ENCODE assay signal across 8 cellular contexts in genomic region chr5:119414124-119414734, GRCh38.
DNase-seq lines count a peak whose midpoint lies in the region; ATAC-seq and TF ChIP-seq lines count a peak whose summit lies in the region.
"Not testable (repeated sequence)": the region's sequence is repeated elsewhere in the genome, so short reads cannot be mapped to it uniquely, and the experiment has no call there.

No MANE protein-coding gene starts in this region.

- peak overlapping the region; percentile 81 for H3K27ac ChIP-seq in neutrophil

- not testable (repeated sequence) for TF ChIP-seq POLR2A in NB4 (IDR thresholded peaks at IDR 0.05; ENCODE audit: extremely low read depth, insufficient read length)

- not testable (repeated sequence) for H3K36me3 ChIP-seq in neutrophil

- not testable (repeated sequence) for H3K27me3 ChIP-seq in neutrophil

- not testable (repeated sequence) for H3K4me3 ChIP-seq in NB4 (ENCODE audit: low read depth, low read length)
- H3K4me3 ChIP-seq in neutrophil (ENCODE audit: low read depth in 1 of 2, low read length in 1 of 2) = peak overlapping the region in 1 of 2 experiments; percentile 22

- peak; percentile 35 for ATAC-seq in GM18498 (IDR thresholded peaks at IDR 0.05; ENCODE audit: unreplicated experiment)
- peak; percentile 38 for ATAC-seq in GM19395 (IDR thresholded peaks at IDR 0.05; ENCODE audit: unreplicated experiment)
- ATAC-seq in HG03432 (IDR thresholded peaks at IDR 0.05; ENCODE audit: unreplicated experiment) = peak; percentile 27

- not testable (repeated sequence) for H3K9me3 ChIP-seq in neutrophil

- H3K9me3 Mint-ChIP-seq in activated naive CD4-positive, alpha-beta T cell treated with anti-CD3 and anti-CD28 coated beads, Interleukin-2, amount 50 U/mL, for 24 hours = not testable (repeated sequence)

- peak overlapping the region; percentile 15 for H3K27ac Mint-ChIP-seq in activated naive CD4-positive, alpha-beta T cell treated with anti-CD3 and anti-CD28 coated beads, Interleukin-2, amount 50 U/mL, for 24 hours

- H3K4me1 Mint-ChIP-seq in activated naive CD4-positive, alpha-beta T cell treated with anti-CD3 and anti-CD28 coated beads, Interleukin-2, amount 50 U/mL, for 24 hours = peaks cover 48% of the 10 kb centered on the region

- TF ChIP-seq CTCF in NB4 (IDR thresholded peaks at IDR 0.05; ENCODE audit: low read depth, low read length); neutrophil (IDR thresholded peaks at IDR 0.05): not testable (repeated sequence)

- H3K4me1 ChIP-seq in neutrophil (ENCODE audit: control insufficient read depth in 1 of 2, insufficient read depth in 1 of 2, low read depth in 1 of 2, low read length in 1 of 2) = peaks cover 14 to 30% of the 10 kb centered on the region in 2 experiments

- DNase-seq in AML-193 (lab: John Stamatoyannopoulos, UW) = peak; percentile 67 to 68
- DNase-seq in NB4 (ENCODE audit: low read depth) = peak; percentile 75
- DNase-seq in SIG-M5 treated with dmso at 0.1 percent for 504 hours (lab: John Stamatoyannopoulos, UW; ENCODE audit: unreplicated experiment) = peak; percentile 89

- not testable (repeated sequence) for H3K27me3 Mint-ChIP-seq in activated naive CD4-positive, alpha-beta T cell treated with anti-CD3 and anti-CD28 coated beads, Interleukin-2, amount 50 U/mL, for 24 hours

- H3K36me3 Mint-ChIP-seq in activated naive CD4-positive, alpha-beta T cell treated with anti-CD3 and anti-CD28 coated beads, Interleukin-2, amount 50 U/mL, for 24 hours = not testable (repeated sequence)

- not testable (repeated sequence) for H3K4me3 Mint-ChIP-seq in activated naive CD4-positive, alpha-beta T cell treated with anti-CD3 and anti-CD28 coated beads, Interleukin-2, amount 50 U/mL, for 24 hours
